21 cellular contexts compared by ENCODE assay signal in the genomic region with DNA sequence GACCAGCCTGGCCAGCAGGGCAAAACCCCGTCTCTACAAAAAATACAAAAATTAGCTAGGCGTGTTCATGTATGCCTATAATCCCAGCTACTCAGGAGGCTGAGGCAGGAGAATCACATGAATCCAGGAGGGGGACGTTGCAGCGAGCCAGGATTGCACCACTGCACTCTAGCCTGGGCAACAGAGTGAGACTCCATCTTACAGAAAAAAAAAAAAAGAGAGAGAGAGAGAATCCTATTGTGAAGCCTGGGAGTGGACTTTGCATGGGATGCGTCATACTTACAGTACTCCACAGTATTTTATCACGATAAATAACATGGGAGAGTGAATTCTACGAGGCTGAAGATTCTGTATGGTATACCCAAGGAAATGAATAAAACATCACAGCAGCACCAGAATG.
"Had no signal": no experiment of that assay in that cellular context is flagged by ENCODE, and none has a peak within 500 bp of the region (broad histone marks: within the 10 kb centered on the region; RNA-seq: fewer than 3 reads in every experiment).

No MANE protein-coding gene starts in this region.

- H3K4me1 ChIP-seq: left lung, right atrium auricular region, sigmoid colon, tibial nerve, upper lobe of left lung had no signal

- H3K9me3 ChIP-seq: left lung, right atrium auricular region, sigmoid colon, thoracic aorta, tibial nerve, upper lobe of left lung had no signal

- H3K4me3 Mint-ChIP-seq: effector memory CD8-positive, alpha-beta T cell; natural killer cell; neural progenitor cell; stimulated activated naive B cell treated with anti-CD40 and anti-IgM and Interleukin-4, amounts not matched to agents 10 μg/mL and 1 μg/mL and 100 μg/mL, for 72 hours; stimulated activated naive CD8-positive, alpha-beta T cell treated with anti-CD3 and anti-CD28 coated beads, Interleukin-15, Interleukin-2, amounts not matched to agents 100 ng/mL and 50 ng/mL, for 24 hours had no signal

- H3K27me3 Mint-ChIP-seq: progenitor cell of endocrine pancreas; stimulated activated naive B cell treated with anti-CD40 and anti-IgM and Interleukin-4, amounts not matched to agents 10 μg/mL and 1 μg/mL and 100 μg/mL, for 72 hours had no signal

- ATAC-seq: effector memory CD8-positive, alpha-beta T cell; left lung; natural killer cell; stimulated activated naive B cell treated with anti-CD40 and anti-IgM and Interleukin-4, amounts not matched to agents 10 μg/mL and 1 μg/mL and 100 μg/mL, for 72 hours had no signal

- H3K36me3 ChIP-seq: left lung, neural progenitor cell, right atrium auricular region, sigmoid colon, thoracic aorta, tibial nerve, upper lobe of left lung had no signal

- H3K27ac Mint-ChIP-seq: effector memory CD8-positive, alpha-beta T cell; natural killer cell; neural progenitor cell; stimulated activated naive B cell treated with anti-CD40 and anti-IgM and Interleukin-4, amounts not matched to agents 10 μg/mL and 1 μg/mL and 100 μg/mL, for 72 hours; stimulated activated naive CD8-positive, alpha-beta T cell treated with anti-CD3 and anti-CD28 coated beads, Interleukin-15, Interleukin-2, amounts not matched to agents 100 ng/mL and 50 ng/mL, for 24 hours had no signal

- H3K27me3 ChIP-seq: left lung, neural progenitor cell, right atrium auricular region, sigmoid colon, tibial nerve, upper lobe of left lung had no signal

- H3K36me3 Mint-ChIP-seq: natural killer cell; neural progenitor cell; stimulated activated naive B cell treated with anti-CD40 and anti-IgM and Interleukin-4, amounts not matched to agents 10 μg/mL and 1 μg/mL and 100 μg/mL, for 72 hours had no signal

- H3K4me3 ChIP-seq: left lung, neural progenitor cell, right atrium auricular region, sigmoid colon, thoracic aorta, tibial nerve, upper lobe of left lung had no signal

- H3K9me3 Mint-ChIP-seq: effector memory CD8-positive, alpha-beta T cell; natural killer cell; neural progenitor cell; stimulated activated naive B cell treated with anti-CD40 and anti-IgM and Interleukin-4, amounts not matched to agents 10 μg/mL and 1 μg/mL and 100 μg/mL, for 72 hours; stimulated activated naive CD8-positive, alpha-beta T cell treated with anti-CD3 and anti-CD28 coated beads, Interleukin-15, Interleukin-2, amounts not matched to agents 100 ng/mL and 50 ng/mL, for 24 hours had no signal

- H3K27ac ChIP-seq: left lung, neural progenitor cell, parathyroid adenoma, right atrium auricular region, sigmoid colon, thoracic aorta, tibial nerve, upper lobe of left lung had no signal

- H3K4me1 Mint-ChIP-seq: natural killer cell; neural progenitor cell; stimulated activated naive B cell treated with anti-CD40 and anti-IgM and Interleukin-4, amounts not matched to agents 10 μg/mL and 1 μg/mL and 100 μg/mL, for 72 hours had no signal

- DNase-seq: cerebellar nuclear complex; cortex of kidney; effector memory CD8-positive, alpha-beta T cell; erythroblast; kidney; left lung; mesenchymal stem cell; midbrain; natural killer cell; sigmoid colon; stimulated activated CD4-positive, alpha-beta T cell treated with anti-CD3 and anti-CD28 coated beads, Interleukin-15, amount 100 ng/mL, for 24 hours; stimulated activated CD4-positive, alpha-beta T cell treated with anti-CD3 and anti-CD28 coated beads, Interleukin-2, amount 100 ng/mL, for 48 hours; stimulated activated naive B cell treated with anti-CD40 and anti-IgM and Interleukin-4, amounts not matched to agents 10 μg/mL and 1 μg/mL and 100 μg/mL, for 72 hours; upper lobe of left lung had no signal
